In the genomic region with DNA sequence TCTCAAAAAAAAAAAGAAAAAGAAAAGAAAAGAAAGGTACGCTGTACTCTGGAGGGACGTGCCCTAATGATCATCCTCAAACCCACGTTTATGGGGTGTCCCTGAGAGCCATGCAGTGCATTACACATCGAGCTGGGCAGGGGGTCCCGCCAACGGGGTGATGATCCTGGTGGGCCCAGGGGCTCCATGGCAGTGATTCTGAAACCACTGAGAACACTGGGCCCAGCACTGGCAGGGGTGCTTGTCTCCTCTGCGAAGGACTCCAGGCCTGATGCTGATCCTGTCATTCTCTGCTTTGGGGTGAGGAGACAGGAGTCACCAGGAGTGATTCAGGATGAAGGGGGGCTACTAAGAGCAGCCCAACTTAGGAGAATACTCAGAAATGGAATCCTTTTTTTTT, we compare ENCODE assay signal across 18 cellular contexts.
"Had no signal": no experiment of that assay in that cellular context is flagged by ENCODE, and none has a peak within 500 bp of the region (broad histone marks: within the 10 kb centered on the region; RNA-seq: fewer than 3 reads in every experiment).

No MANE protein-coding gene starts in this region.

- DNase-seq: activated CD4-positive, alpha-beta memory T cell treated with anti-CD3 and anti-CD28 coated beads, Interleukin-2, amount 10 ng/mL, durations not matched to agents 7 days and 5 days; activated CD4-positive, alpha-beta T cell treated with anti-CD3 and anti-CD28 coated beads for 4 hours; activated effector memory CD4-positive, alpha-beta T cell treated with anti-CD3 and anti-CD28 coated beads, Interleukin-2, amount 50 U/mL, for 16 hours; activated naive CD8-positive, alpha-beta T cell treated with anti-CD3 and anti-CD28 coated beads, Interleukin-2, amount 10 ng/mL, durations not matched to agents 7 days and 5 days; activated T-cell treated with anti-CD3 and anti-CD28 coated beads, Interleukin-2, amount 50 U/mL, for 48 hours; anterior cingulate cortex; brain microvascular endothelial cell; cortex of kidney; effector CD8-positive, alpha-beta T cell; foreskin keratinocyte; mesendoderm; ovary; stomach; testis had no signal

- H3K9me3 Mint-ChIP-seq: activated CD4-positive, alpha-beta memory T cell treated with anti-CD3 and anti-CD28 coated beads, Interleukin-2, amount 10 ng/mL, durations not matched to agents 7 days and 5 days; activated naive CD8-positive, alpha-beta T cell treated with anti-CD3 and anti-CD28 coated beads, Interleukin-2, amount 10 ng/mL, durations not matched to agents 7 days and 5 days; neural crest cell; T-helper 1 cell treated with Interleukin-12 subunit alpha and Interleukin-12 subunit beta and Interleukin-4 antibody, amounts not matched to agents 30 μg/mL and 1 μg/mL, for 36 hours had no signal

- H3K27me3 Mint-ChIP-seq: activated CD4-positive, alpha-beta memory T cell treated with anti-CD3 and anti-CD28 coated beads, Interleukin-2, amount 10 ng/mL, durations not matched to agents 7 days and 5 days; activated naive CD8-positive, alpha-beta T cell treated with anti-CD3 and anti-CD28 coated beads, Interleukin-2, amount 10 ng/mL, durations not matched to agents 7 days and 5 days had no signal

- H3K4me3 Mint-ChIP-seq: activated CD4-positive, alpha-beta memory T cell treated with anti-CD3 and anti-CD28 coated beads, Interleukin-2, amount 10 ng/mL, durations not matched to agents 7 days and 5 days; activated naive CD8-positive, alpha-beta T cell treated with anti-CD3 and anti-CD28 coated beads, Interleukin-2, amount 10 ng/mL, durations not matched to agents 7 days and 5 days; neural crest cell; T-helper 1 cell treated with Interleukin-12 subunit alpha and Interleukin-12 subunit beta and Interleukin-4 antibody, amounts not matched to agents 30 μg/mL and 1 μg/mL, for 36 hours had no signal

- ATAC-seq: foreskin keratinocyte, sciatic nerve had no signal

- H3K4me1 Mint-ChIP-seq: neural crest cell had no signal

- H3K27ac Mint-ChIP-seq: activated CD4-positive, alpha-beta memory T cell treated with anti-CD3 and anti-CD28 coated beads, Interleukin-2, amount 10 ng/mL, durations not matched to agents 7 days and 5 days; activated naive CD8-positive, alpha-beta T cell treated with anti-CD3 and anti-CD28 coated beads, Interleukin-2, amount 10 ng/mL, durations not matched to agents 7 days and 5 days; T-helper 1 cell treated with Interleukin-12 subunit alpha and Interleukin-12 subunit beta and Interleukin-4 antibody, amounts not matched to agents 30 μg/mL and 1 μg/mL, for 36 hours had no signal

- H3K27ac ChIP-seq: brain microvascular endothelial cell, foreskin keratinocyte, stomach, testis, upper lobe of left lung had no signal
